Comparison of ENCODE assay signal across 21 cellular contexts in the genomic region with DNA sequence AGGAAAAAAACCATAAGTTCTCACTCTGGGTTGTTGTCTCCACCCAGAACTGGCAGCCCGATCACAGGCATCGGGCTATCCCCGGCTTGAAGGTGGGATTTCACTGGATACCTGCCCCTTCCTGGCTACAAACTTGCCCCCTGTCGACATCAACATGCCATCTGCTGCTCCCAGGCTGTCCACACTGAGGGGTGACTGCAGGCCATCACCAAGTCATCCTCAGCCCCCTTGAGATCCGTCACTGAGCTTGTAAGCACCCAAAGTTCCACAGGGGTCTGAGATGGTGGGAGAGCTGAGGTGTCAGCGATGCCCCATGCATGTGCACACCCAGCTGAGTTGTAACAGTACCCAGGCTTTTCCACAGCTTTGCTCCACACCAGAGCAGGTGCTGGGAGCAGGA.
DNase-seq lines count a peak whose midpoint lies in the region; FAIRE-seq lines count a peak whose summit lies in the region.
"Had no signal": no experiment of that assay in that cellular context is flagged by ENCODE, and none has a peak within 500 bp of the region (broad histone marks: within the 10 kb centered on the region; RNA-seq: fewer than 3 reads in every experiment).

No MANE protein-coding gene starts in this region.

- intact Hi-C loops in posterior vena cava (cut with DNase I) = no loop called here

- DNase-seq in islet precursor cell = peak; percentile 43
- DNase-seq in posterior vena cava (ENCODE audit: low spot score) = peak; percentile 61
- DNase-seq in urothelium cell line (ENCODE audit: low spot score) = no peak
- DNase-seq in EL = no peak
- DNase-seq in activated CD4-positive, alpha-beta T cell treated with anti-CD3 and anti-CD28 coated beads, Interleukin-2, amount 50 U/mL, for 4 hours = no peak
- no peak for DNase-seq in NCI-H524 (lab: John Stamatoyannopoulos, UW)
- DNase-seq: 8988T; ACHN; AML-193; BE2C; CD4-positive, alpha-beta T cell; CD8-positive, alpha-beta memory T cell; DMS 273 treated with DMSO at 0.1 percent for 48 hours; DMS79; GF-D8; GOT3; HFFc6 had no signal

- peak; percentile 9 for FAIRE-seq in urothelium cell line (lab: Jason Lieb, UNC)
- FAIRE-seq: A549, D721Med, GM12891, H54 had no signal

Comparison
In these comparisons a context has a peak if more than half of its experiments do, and no peak if none do; other contexts are left out.
1. DNase-seq: peak in islet precursor cell (single experiment) and posterior vena cava (single experiment); none in urothelium cell line (single experiment), EL (single experiment), activated CD4-positive, alpha-beta T cell treated with anti-CD3 and anti-CD28 coated beads, Interleukin-2, amount 50 U/mL, for 4 hours (0 of 2) and NCI-H524 (0 of 2).